Comparison of ENCODE assay signal across 27 cellular contexts in genomic region chr14:99447739-99448138, GRCh38. TPM values are rescaled to one million over a fixed set of nuclear protein-coding genes. Genes with fewer than 3 reads are reported as not detected.
A peak's percentile ranks its signal among the peaks of the same experiment; 100 is the strongest.
DNase-seq lines count a peak whose midpoint lies in the region; ATAC-seq, FAIRE-seq and TF ChIP-seq lines count a peak whose summit lies in the region.
"Had no signal": no experiment of that assay in that cellular context is flagged by ENCODE, and none has a peak within 500 bp of the region (broad histone marks: within the 10 kb centered on the region; RNA-seq: fewer than 3 reads in every experiment).

No MANE protein-coding gene starts in this region.

- H3K9me1 ChIP-seq in K562 (ENCODE audit: control insufficient read depth, insufficient read depth, low read length): no peaks in the 10 kb centered on the region

- no peaks in the 10 kb centered on the region for H3K79me2 ChIP-seq in K562 (ENCODE audit: control insufficient read depth, insufficient read depth, low read length)

- POLR2A ChIA-PET in K562 (lab: Yijun Ruan, JAX): interaction anchor here (0.7 to 1.1 kb wide), 3 partner anchors 13 to 77 kb away, joined by 3 to 4 read pairs (median 3); no protein-coding TSS in a partner anchor

- no peak overlapping the region for H3K14ac ChIP-seq in neuronal stem cell (ENCODE audit: low read length)

- H3K27ac ChIP-seq in K562 (ENCODE audit: extremely low read depth, low read depth, low read length): no peak overlapping the region
- no peak overlapping the region for H3K27ac ChIP-seq in neuronal stem cell (replicated peaks; ENCODE audit: low read length)
- H3K27ac ChIP-seq: 22Rv1; BLaER1 treated with 17β-estradiol and CSF1 and Interleukin-3, amounts not matched to agents 10 nM and 100 nM; GM23248; Peyer's patch; SJSA1 had no signal

- FAIRE-seq in K562 (lab: Jason Lieb, UNC): peak; percentile 65
- FAIRE-seq: GM12878 had no signal

- H3K9ac ChIP-seq in K562 (ENCODE audit: insufficient read depth in 1 of 2, low read depth in 2 of 2, low read length in 2 of 2) (peak overlapping the region in 1 of 2 experiments; percentile 65; a peak in 2 of 4 replicates), neuronal stem cell (ENCODE audit: low read depth, low read length, poor library complexity) (no peak overlapping the region)
- H3K9ac ChIP-seq: BLaER1 treated with 17β-estradiol and CSF1 and Interleukin-3, amounts not matched to agents 10 nM and 100 nM; GM23248 had no signal

- no peak for TF ChIP-seq CTCF in K562 (IDR thresholded peaks at IDR 0.05 in 2 of 3, conservative IDR thresholded peaks at IDR 0.05 in 1 of 3; ENCODE audit: insufficient read depth in 2 of 3, low read depth in 1 of 3, low read length in 3 of 3)
- TF ChIP-seq CTCF in CD14-positive monocyte (IDR thresholded peaks at IDR 0.05): no peak

- BruUV-seq in K562 (replicated peaks; lab: Mats Ljungman, UMichigan): no TSS peak

- no peak overlapping the region; the same call in 1 of the 2 replicates for H3K4me2 ChIP-seq in K562 (ENCODE audit: insufficient read depth, low read length)
- H3K4me2 ChIP-seq in neuronal stem cell (ENCODE audit: insufficient read depth, low read length, poor library complexity, severe bottlenecking): no peak overlapping the region
- H3K4me2 ChIP-seq: BLaER1 treated with 17β-estradiol and CSF1 and Interleukin-3, amounts not matched to agents 10 nM and 100 nM had no signal

- peaks cover 8 to 10% of the 10 kb centered on the region in 2 experiments; a peak in 3 of 5 replicates for H3K4me1 ChIP-seq in K562 (replicated peaks in 1 of 2; ENCODE audit: control insufficient read depth in 2 of 2, insufficient read depth in 2 of 2, low read length in 2 of 2)
- H3K4me1 ChIP-seq in neuronal stem cell (ENCODE audit: control insufficient read depth in 2 of 2, insufficient read depth in 1 of 2, low read depth in 1 of 2, low read length in 2 of 2): no peaks in the 10 kb centered on the region
- H3K4me1 ChIP-seq: Peyer's patch, SJSA1 had no signal

- H3K4me3 ChIP-seq in K562: no peak overlapping the region
- no peak overlapping the region for H3K4me3 ChIP-seq in neuronal stem cell (ENCODE audit: low read length in 2 of 2)
- H3K4me3 ChIP-seq: BLaER1 treated with 17β-estradiol and CSF1 and Interleukin-3, amounts not matched to agents 10 nM and 100 nM; GM12878; GM23248; Peyer's patch; SJSA1 had no signal

- no peaks in the 10 kb centered on the region for H3K9me3 Mint-ChIP-seq in immature natural killer cell
- no peaks in the 10 kb centered on the region for H3K9me3 Mint-ChIP-seq in activated naive CD8-positive, alpha-beta T cell treated with anti-CD3 and anti-CD28 coated beads, Interleukin-2, amount 50 U/mL, for 24 hours
- H3K9me3 Mint-ChIP-seq in CD14-positive monocyte: peaks cover 0 to 4% (median 0%) of the 10 kb centered on the region in 7 donors
- H3K9me3 Mint-ChIP-seq: CD8-positive, alpha-beta T cell; H9; HFFc6; IgD-negative memory B cell had no signal

- H3K9me3 ChIP-seq in K562 (replicated peaks; ENCODE audit: control insufficient read depth, insufficient read depth, low read depth, low read length): no peaks in the 10 kb centered on the region
- no peaks in the 10 kb centered on the region for H3K9me3 ChIP-seq in neuronal stem cell (replicated peaks in 1 of 2; ENCODE audit: control insufficient read depth in 2 of 2, insufficient read depth in 1 of 2, low read depth in 1 of 2, low read length in 2 of 2)
- H3K9me3 ChIP-seq: BLaER1 treated with 17β-estradiol and CSF1 and Interleukin-3, amounts not matched to agents 10 nM and 100 nM; Peyer's patch; SJSA1 had no signal

- peaks cover 6% of the 10 kb centered on the region; the same call in 1 of the 2 replicates for H4K20me1 ChIP-seq in K562 (replicated peaks; ENCODE audit: control insufficient read depth, insufficient read depth, low read length)

- H3K4me3 Mint-ChIP-seq in immature natural killer cell: peak overlapping the region; percentile 42 to 82 (median 66)
- no peak overlapping the region for H3K4me3 Mint-ChIP-seq in activated naive CD8-positive, alpha-beta T cell treated with anti-CD3 and anti-CD28 coated beads, Interleukin-2, amount 50 U/mL, for 24 hours
- no peak overlapping the region for H3K4me3 Mint-ChIP-seq in CD14-positive monocyte
- H3K4me3 Mint-ChIP-seq: CD8-positive, alpha-beta T cell; H9; HFFc6 had no signal

- H3K27me3 Mint-ChIP-seq in immature natural killer cell (ENCODE audit: low read depth in 3 of 3) (peaks cover 0 to 2% (median 0%) of the 10 kb centered on the region in 3 donors), CD14-positive monocyte (ENCODE audit: low read depth in 3 of 3) (no peaks in the 10 kb centered on the region)
- no peaks in the 10 kb centered on the region for H3K27me3 Mint-ChIP-seq in activated naive CD8-positive, alpha-beta T cell treated with anti-CD3 and anti-CD28 coated beads, Interleukin-2, amount 50 U/mL, for 24 hours
- H3K27me3 Mint-ChIP-seq: IgD-negative memory B cell had no signal

- H3K4me1 Mint-ChIP-seq in immature natural killer cell (peaks cover 67 to 84% of the 10 kb centered on the region in 2 donors), CD14-positive monocyte (no peaks in the 10 kb centered on the region)
- no peaks in the 10 kb centered on the region for H3K4me1 Mint-ChIP-seq in activated naive CD8-positive, alpha-beta T cell treated with anti-CD3 and anti-CD28 coated beads, Interleukin-2, amount 50 U/mL, for 24 hours
- H3K4me1 Mint-ChIP-seq: H9 had no signal

- no peaks in the 10 kb centered on the region for H3K79me1 ChIP-seq in neuronal stem cell (ENCODE audit: low read depth, low read length)

- no peaks in the 10 kb centered on the region for H3K27me3 ChIP-seq in K562 (ENCODE audit: control insufficient read depth in 2 of 2, insufficient read depth in 2 of 2, low read length in 2 of 2)
- H3K27me3 ChIP-seq in neuronal stem cell (ENCODE audit: control insufficient read depth in 3 of 3, insufficient read depth in 3 of 3, low read depth in 1 of 3, low read length in 3 of 3): no peaks in the 10 kb centered on the region
- H3K27me3 ChIP-seq: BLaER1 treated with 17β-estradiol and CSF1 and Interleukin-3, amounts not matched to agents 10 nM and 100 nM; Peyer's patch; SJSA1 had no signal

- no peak overlapping the region for H2BK15ac ChIP-seq in neuronal stem cell (ENCODE audit: low read length)

- intact Hi-C loops in K562 (cut with micrococcal nuclease): no loop called here
- intact Hi-C loops in CD14-positive monocyte (cut with micrococcal nuclease): no loop called here

- H2BK120ac ChIP-seq in neuronal stem cell (ENCODE audit: low read depth, low read length): no peak overlapping the region

- TF ChIP-seq POLR2A in K562 (conservative IDR thresholded peaks at IDR 0.05): no peak

- H3K36me3 Mint-ChIP-seq in immature natural killer cell: peaks cover 29 to 53% (median 35%) of the 10 kb centered on the region in 3 donors
- H3K36me3 Mint-ChIP-seq in activated naive CD8-positive, alpha-beta T cell treated with anti-CD3 and anti-CD28 coated beads, Interleukin-2, amount 50 U/mL, for 24 hours (ENCODE audit: low read depth): peaks cover 47% of the 10 kb centered on the region
- H3K36me3 Mint-ChIP-seq in CD14-positive monocyte: peaks cover 72 to 91% of the 10 kb centered on the region in 2 donors

- no peak overlapping the region for H3K4ac ChIP-seq in neuronal stem cell (ENCODE audit: low read length)

- DNase-seq in SIG-M5 treated with dmso at 0.1 percent for 504 hours (lab: John Stamatoyannopoulos, UW; ENCODE audit: unreplicated experiment) (peak; percentile 17), SIG-M5 (lab: John Stamatoyannopoulos, UW) (no peak), K562 (ENCODE audit: extremely low read depth in 1 of 4, low spot score in 3 of 4) (peak in 2 of 4 experiments; percentile 32 to 36), immature natural killer cell (no peak), neuronal stem cell (ENCODE audit: low spot score) (no peak), cerebellum (ENCODE audit: low spot score) (no peak), CD14-positive monocyte (ENCODE audit: low spot score) (no peak)
- DNase-seq in activated naive CD8-positive, alpha-beta T cell treated with anti-CD3 and anti-CD28 coated beads, Interleukin-2, amount 50 U/mL, for 24 hours: no peak
- DNase-seq: ACHN; CD8-positive, alpha-beta T cell; DND-41; GM23248; H9; HFFc6; Kasumi-1; NCI-H1417; NCI-H187 treated with DMSO at 0.1 percent for 48 hours; NCI-H226; NCI-H510A treated with DMSO at 0.1 percent for 48 hours; NCI-H774; NK-92 treated with Interleukin-12 subunit alpha and Interleukin-12 subunit beta, amount 100 ng/mL, for 24 hours; Peyer's patch had no signal

- no peak overlapping the region for H2AFZ ChIP-seq in K562 (ENCODE audit: low read depth, low read length)
- no peak overlapping the region for H2AFZ ChIP-seq in neuronal stem cell (ENCODE audit: low read length)
- H2AFZ ChIP-seq: GM23248 had no signal

- no peak overlapping the region for H3K18ac ChIP-seq in neuronal stem cell (ENCODE audit: low read length)

- CTCF ChIA-PET in K562 (lab: Yijun Ruan, JAX; ENCODE audit: low intra/inter-chr PET ratio): no interaction called here

- H3K36me3 ChIP-seq in K562 (ENCODE audit: control insufficient read depth, insufficient read depth, low read length) (peaks cover 34% of the 10 kb centered on the region; the same call in 2 of the 3 replicates), neuronal stem cell (replicated peaks in 1 of 2; ENCODE audit: control insufficient read depth in 2 of 2, insufficient read depth in 2 of 2, low read length in 2 of 2) (peaks cover 14 to 76% of the 10 kb centered on the region in 2 donors)

- no peak overlapping the region for H3K23ac ChIP-seq in neuronal stem cell (ENCODE audit: low read depth, low read length, poor library complexity)

- 0% methylated on average over 2 of the region's 4 CpGs for WGBS in K562 (ENCODE audit: insufficient coverage, low coverage, missing lambda C conversion rate)
- no CpG with 5 or more reads among the region's 4 CpGs for WGBS in neuronal stem cell (ENCODE audit: extremely low coverage in 2 of 2, insufficient read length in 2 of 2, insufficient replicate concordance in 1 of 2), 2 donors

- H2AK5ac ChIP-seq in neuronal stem cell (ENCODE audit: low read depth, low read length): no peak overlapping the region

- TF ChIP-seq EP300 in K562 (IDR thresholded peaks at IDR 0.05; ENCODE audit: low read length): no peak

- H2BK12ac ChIP-seq in neuronal stem cell (ENCODE audit: low read length): no peak overlapping the region

- no peak for TF ChIP-seq RAD21 in K562 (CRISPR knock-in tag; conservative IDR thresholded peaks at IDR 0.05 in 1 of 2, IDR thresholded peaks at IDR 0.05 in 1 of 2)

- in situ Hi-C loops in K562 (cut with MboI): no loop called here

- no peak overlapping the region for H4K91ac ChIP-seq in neuronal stem cell (ENCODE audit: low read depth, low read length, poor library complexity)

- H2BK5ac ChIP-seq in neuronal stem cell (ENCODE audit: low read length): peak overlapping the region; percentile 18

- H4K8ac ChIP-seq in neuronal stem cell (ENCODE audit: low read depth, low read length): no peak overlapping the region

- H3K27ac Mint-ChIP-seq in immature natural killer cell (peak overlapping the region; percentile 81 to 97 (median 91)), CD14-positive monocyte (peak overlapping the region in 2 of 7 donors; percentile 5 to 51)
- H3K27ac Mint-ChIP-seq in activated naive CD8-positive, alpha-beta T cell treated with anti-CD3 and anti-CD28 coated beads, Interleukin-2, amount 50 U/mL, for 24 hours: no peak overlapping the region
- H3K27ac Mint-ChIP-seq: CD8-positive, alpha-beta T cell; HFFc6; IgD-negative memory B cell had no signal

- ATAC-seq in K562: peak; percentile 89
- no peak for ATAC-seq in activated naive CD8-positive, alpha-beta T cell treated with anti-CD3 and anti-CD28 coated beads, Interleukin-2, amount 50 U/mL, for 24 hours
- ATAC-seq: CD8-positive, alpha-beta T cell; GM12878 had no signal

RNA-seq across cellular contexts. Expression of gene SETD3, which starts 32.9 kb away (rescaled TPM):
- 14.4 and 25.8 TPM in 2 replicates for total RNA-seq in K562 (2011; cell fraction: chromatin; rRNA removed; ENCODE audit: low replicate concordance)
- 7.0 and 11.2 TPM in 2 replicates for total RNA-seq in K562 (2011; cell fraction: nucleolus; rRNA removed)
- total RNA-seq in K562 (2011; cell fraction: nucleoplasm; rRNA removed): 14.6 and 22.7 TPM in 2 replicates
- 24.4 and 26.5 TPM in 2 replicates for total RNA-seq in K562 (2014; rRNA removed)
- total RNA-seq in K562 (2014; rRNA removed; fragmentation: Illumina TruSeq; extraction: Trizol): 35.2 and 43.2 TPM in 2 replicates
- 33.5 and 35.9 TPM in 2 replicates for total RNA-seq in K562 (2015; rRNA removed; fragmentation: Illumina TruSeq; extraction: Trizol)
- total RNA-seq in K562 (2021): 32.4 and 36.6 TPM in 2 replicates
- polyA plus RNA-seq in K562 (2011; rRNA removed): 21.2 and 24.6 TPM in 2 replicates
- 14.1 and 17.8 TPM in 2 replicates for polyA plus RNA-seq in K562 (2011; cell fraction: cytosol; rRNA removed)
- 15.3 and 18.5 TPM in 2 replicates for polyA plus RNA-seq in K562 (2011; cell fraction: nucleus; rRNA removed)
- 21.7 and 21.9 TPM in 2 replicates for polyA plus RNA-seq in K562 (2012)
- polyA plus RNA-seq in K562 (2014; fragmentation: Illumina TruSeq; extraction: Trizol): 29.2 and 33.5 TPM in 2 replicates
- 10 to 100 TPM in 1 of 2 experiments, 1 to 10 TPM in 1; 8.5 to 11.5 TPM for polyA plus RNA-seq in K562 (2014; fragmentation: Nextera tagmentation; extraction: Ambion mirVana)
- 23.7 and 24.1 TPM in 2 replicates for polyA plus RNA-seq in K562 (2014; rRNA removed)
- polyA minus RNA-seq in K562 (2011; rRNA and poly(A)+ RNA removed): 33.3 and 39.5 TPM in 2 replicates
- polyA minus RNA-seq in K562 (2011; cell fraction: cytosol; rRNA and poly(A)+ RNA removed): 26.9 and 27.8 TPM in 2 replicates
- 10.8 and 21.7 TPM in 2 replicates for polyA minus RNA-seq in K562 (2011; cell fraction: nucleus; rRNA and poly(A)+ RNA removed)
- 100 to 1,000 TPM in 1 of 3 donors, 10 to 100 TPM in 2; 60.8 to 112 (median 66.5) TPM for polyA plus RNA-seq in immature natural killer cell
- 31.6 TPM for polyA plus RNA-seq in neuronal stem cell (2013, experiment 1 of 2)
- 33.6 TPM for polyA plus RNA-seq in neuronal stem cell (2013, experiment 2 of 2)
- total RNA-seq in cerebellum: 44.9 TPM
- 10 to 100 TPM; 38.7 to 39.5 TPM for polyA plus RNA-seq in CD14-positive monocyte

RNA-seq across cellular contexts. Expression of gene CCNK, which starts 33.5 kb away (rescaled TPM):
- 51.2 and 83.1 TPM in 2 replicates for total RNA-seq in K562 (2011; cell fraction: chromatin; rRNA removed; ENCODE audit: low replicate concordance)
- 21.5 and 32.9 TPM in 2 replicates for total RNA-seq in K562 (2011; cell fraction: nucleolus; rRNA removed)
- total RNA-seq in K562 (2011; cell fraction: nucleoplasm; rRNA removed): 39.8 TPM in 2 replicates
- total RNA-seq in K562 (2014; rRNA removed) (15.9 and 20.2 TPM in 2 replicates), K562 (2014; rRNA removed; fragmentation: Illumina TruSeq; extraction: Trizol) (9.3 and 10.6 TPM in 2 replicates), K562 (2015; rRNA removed; fragmentation: Illumina TruSeq; extraction: Trizol) (10.1 and 12.9 TPM in 2 replicates), K562 (2021) (54.8 and 63.6 TPM in 2 replicates), cerebellum (45.5 TPM)
- polyA plus RNA-seq in K562 (2011; rRNA removed) (6.6 and 9.0 TPM in 2 replicates), K562 (2014; fragmentation: Illumina TruSeq; extraction: Trizol) (74.6 and 84.2 TPM in 2 replicates), K562 (2014; fragmentation: Nextera tagmentation; extraction: Ambion mirVana) (10 to 100 TPM in 1 of 2 experiments, 1 to 10 TPM in 1; 5.8 to 16.4 TPM), K562 (2014; rRNA removed) (12.5 and 16.9 TPM in 2 replicates), immature natural killer cell (10 to 100 TPM in 2 of 3 donors, 1 to 10 TPM in 1; 5.8 to 32.9 (median 13.2) TPM), CD14-positive monocyte (10 to 100 TPM in 1 of 2 donors, 1 to 10 TPM in 1; 7.7 to 14.7 TPM)
- 6.1 and 11.8 TPM in 2 replicates for polyA plus RNA-seq in K562 (2011; cell fraction: cytosol; rRNA removed)
- polyA plus RNA-seq in K562 (2011; cell fraction: nucleus; rRNA removed): 13.8 and 18.3 TPM in 2 replicates
- 38.8 and 55.9 TPM in 2 replicates for polyA plus RNA-seq in K562 (2012)
- 37.8 and 42.2 TPM in 2 replicates for polyA minus RNA-seq in K562 (2011; rRNA and poly(A)+ RNA removed)
- polyA minus RNA-seq in K562 (2011; cell fraction: cytosol; rRNA and poly(A)+ RNA removed): 22.9 and 44.6 TPM in 2 replicates
- polyA minus RNA-seq in K562 (2011; cell fraction: nucleus; rRNA and poly(A)+ RNA removed): 16.3 and 31.9 TPM in 2 replicates
- 65.7 TPM for polyA plus RNA-seq in neuronal stem cell (2013, experiment 1 of 2)
- polyA plus RNA-seq in neuronal stem cell (2013, experiment 2 of 2): 63.4 TPM

Comparison
In these comparisons a context has a peak if more than half of its experiments do, and no peak if none do; other contexts are left out.
1. H3K4me3 Mint-ChIP-seq: peak in immature natural killer cell (5 of 5); none in activated naive CD8-positive, alpha-beta T cell treated with anti-CD3 and anti-CD28 coated beads, Interleukin-2, amount 50 U/mL, for 24 hours (single experiment) and CD14-positive monocyte (0 of 2).